24 cellular contexts compared by ENCODE assay signal in genomic region chr4:8488791-8489369, GRCh38.
"Had no signal": no experiment of that assay in that cellular context is flagged by ENCODE, and none has a peak within 500 bp of the region (broad histone marks: within the 10 kb centered on the region; RNA-seq: fewer than 3 reads in every experiment).

No MANE protein-coding gene starts in this region.

- H3K4me1 ChIP-seq: colonic mucosa, esophagus squamous epithelium, neural progenitor cell, prostate gland, sigmoid colon, tibial nerve, upper lobe of left lung had no signal

- H3K27ac ChIP-seq: colonic mucosa, esophagus squamous epithelium, neural progenitor cell, prostate gland, sigmoid colon, thoracic aorta, tibial nerve, upper lobe of left lung had no signal

- H3K9ac ChIP-seq: neural progenitor cell had no signal

- ATAC-seq: left lobe of liver; mucosa of descending colon; natural killer cell treated with Interleukin-12 subunit alpha and Interleukin-12 subunit beta and Interleukin-15 and Interleukin-18, amount 100 ng/mL, for 72 hours; right cardiac atrium; stimulated activated effector memory CD8-positive, alpha-beta T cell treated with anti-CD3 and anti-CD28 coated beads, Interleukin-12 subunit alpha, Interleukin-12 subunit beta, amount 100 ng/mL, for 72 hours; stimulated activated naive CD8-positive, alpha-beta T cell treated with anti-CD3 and anti-CD28 coated beads, Interleukin-15, Interleukin-2, amounts not matched to agents 100 U/mL and 50 U/mL, for 24 hours had no signal

- H3K27me3 Mint-ChIP-seq: naive B cell; natural killer cell treated with Interleukin-12 subunit alpha and Interleukin-12 subunit beta and Interleukin-15 and Interleukin-18, amount 100 ng/mL, for 72 hours had no signal

- H3K4me3 ChIP-seq: colonic mucosa, esophagus squamous epithelium, lung, mucosa of descending colon, neural progenitor cell, prostate gland, sigmoid colon, thoracic aorta, tibial nerve, upper lobe of left lung had no signal

- H3K4me1 Mint-ChIP-seq: memory B cell; stimulated activated effector memory CD8-positive, alpha-beta T cell treated with anti-CD3 and anti-CD28 coated beads, Interleukin-12 subunit alpha, Interleukin-12 subunit beta, amount 100 ng/mL, for 72 hours had no signal

- H3K4me3 Mint-ChIP-seq: memory B cell; mesothelial cell of epicardium; naive B cell; natural killer cell treated with Interleukin-12 subunit alpha and Interleukin-12 subunit beta and Interleukin-15 and Interleukin-18, amount 100 ng/mL, for 72 hours; neural progenitor cell; stimulated activated effector memory CD8-positive, alpha-beta T cell treated with anti-CD3 and anti-CD28 coated beads, Interleukin-12 subunit alpha, Interleukin-12 subunit beta, amount 100 ng/mL, for 72 hours had no signal

- H3K27me3 ChIP-seq: colonic mucosa, esophagus squamous epithelium, neural progenitor cell, sigmoid colon, tibial nerve, upper lobe of left lung had no signal

- DNase-seq: colonic mucosa; dermis blood vessel endothelial cell; effector memory CD4-positive, alpha-beta T cell; erythroblast; esophagus squamous epithelium; kidney; mucosa of descending colon; naive B cell; right cardiac atrium; sigmoid colon; stimulated activated CD4-positive, alpha-beta T cell treated with anti-CD3 and anti-CD28 coated beads, Interleukin-2, amount 100 ng/mL, for 24 hours; stimulated activated CD4-positive, alpha-beta T cell treated with anti-CD3 and anti-CD28 coated beads, Interleukin-4, amount 100 ng/mL, for 24 hours; stimulated activated naive CD8-positive, alpha-beta T cell treated with anti-CD3 and anti-CD28 coated beads, Interleukin-15, Interleukin-2, amounts not matched to agents 100 U/mL and 50 U/mL, for 24 hours; upper lobe of left lung had no signal

- H3K4me2 ChIP-seq: neural progenitor cell had no signal

- H3K27ac Mint-ChIP-seq: memory B cell; mesothelial cell of epicardium; natural killer cell treated with Interleukin-12 subunit alpha and Interleukin-12 subunit beta and Interleukin-15 and Interleukin-18, amount 100 ng/mL, for 72 hours; neural progenitor cell; stimulated activated effector memory CD8-positive, alpha-beta T cell treated with anti-CD3 and anti-CD28 coated beads, Interleukin-12 subunit alpha, Interleukin-12 subunit beta, amount 100 ng/mL, for 72 hours had no signal

- H3K36me3 Mint-ChIP-seq: memory B cell; mesothelial cell of epicardium; natural killer cell treated with Interleukin-12 subunit alpha and Interleukin-12 subunit beta and Interleukin-15 and Interleukin-18, amount 100 ng/mL, for 72 hours; stimulated activated effector memory CD8-positive, alpha-beta T cell treated with anti-CD3 and anti-CD28 coated beads, Interleukin-12 subunit alpha, Interleukin-12 subunit beta, amount 100 ng/mL, for 72 hours had no signal

- H3K9me3 ChIP-seq: colonic mucosa, esophagus squamous epithelium, mucosa of descending colon, prostate gland, sigmoid colon, thoracic aorta, tibial nerve, upper lobe of left lung had no signal

- H3K36me3 ChIP-seq: colonic mucosa, esophagus squamous epithelium, neural progenitor cell, prostate gland, sigmoid colon, thoracic aorta, upper lobe of left lung had no signal
